In genomic region chr7:148182264-148182663, GRCh38 we compare ENCODE assay signal across 2 cellular contexts.
TF ChIP-seq lines count a peak whose summit lies in the region.

No MANE protein-coding gene starts in this region.

TF ChIP-seq in K562, 482 proteins besides CTCF, POLR2A, EP300 and RAD21 (continued from another document):
- no peak for TF ChIP-seq GTF2A2 (tag; IDR thresholded peaks at IDR 0.05)

TF ChIP-seq in HepG2, 621 proteins besides CTCF, POLR2A, EP300 and RAD21 (continued from another document):
- TF ChIP-seq GRHL1 (CRISPR knock-in tag; conservative IDR thresholded peaks at IDR 0.05) (no peak), TGIF2 (CRISPR knock-in tag; IDR thresholded peaks at IDR 0.05) (no peak), ZNF776 (CRISPR knock-in tag; IDR thresholded peaks at IDR 0.05) (no peak), E2F1 (CRISPR knock-in tag; IDR thresholded peaks at IDR 0.05) (no peak), WIZ (CRISPR knock-in tag; IDR thresholded peaks at IDR 0.05) (no peak), ZSCAN29 (CRISPR knock-in tag; conservative IDR thresholded peaks at IDR 0.05) (no peak), SKI (IDR thresholded peaks at IDR 0.05; ENCODE audit: partially characterized antibody) (no peak), ZNF616 (CRISPR knock-in tag; IDR thresholded peaks at IDR 0.05; ENCODE audit: low read depth) (no peak), DMAP1 (CRISPR knock-in tag; IDR thresholded peaks at IDR 0.05) (no peak), IRF2 (CRISPR knock-in tag; IDR thresholded peaks at IDR 0.05) (no peak)
